Comparison of ENCODE assay signal across 21 cellular contexts in genomic region chr2:105861198-105861597, GRCh38.
DNase-seq lines count a peak whose midpoint lies in the region; ATAC-seq lines count a peak whose summit lies in the region.
"Had no signal": no experiment of that assay in that cellular context is flagged by ENCODE, and none has a peak within 500 bp of the region (broad histone marks: within the 10 kb centered on the region; RNA-seq: fewer than 3 reads in every experiment).

No MANE protein-coding gene starts in this region.

- DNase-seq in activated T-cell treated with anti-CD3 and anti-CD28 coated beads, Interleukin-2, amount 50 U/mL, for 48 hours = peak; percentile 13 to 16
- DNase-seq in activated T-cell treated with anti-CD3 and anti-CD28 coated beads for 4 hours (no peak), NCI-H2171 treated with DMSO at 0.1 percent for 48 hours (lab: John Stamatoyannopoulos, UW) (no peak), GM19238 (ENCODE audit: insufficient read length, low spot score) (no peak)
- DNase-seq in T-helper 2 cell treated with Interferon-gamma antibody and Interleukin-4, amounts not matched to agents 5 μg/mL and 100 μg/mL, for 36 hours (ENCODE audit: low spot score) = no peak
- DNase-seq in central memory CD8-positive, alpha-beta T cell (ENCODE audit: low spot score in 2 of 2) = peak in 1 of 2 donors; percentile 27
- DNase-seq in stimulated activated naive CD8-positive, alpha-beta T cell treated with anti-CD3 and anti-CD28 coated beads, Interleukin-15, amount 100 ng/mL, for 72 hours = no peak
- DNase-seq: activated CD4-positive, CD25-positive, alpha-beta regulatory T cell treated with anti-CD3 and anti-CD28 coated beads, Interleukin-2, amount 50 U/mL, for 72 hours; activated CD8-positive, alpha-beta memory T cell treated with anti-CD3 and anti-CD28 coated beads, Interleukin-2, amount 50 U/mL, for 48 hours; activated naive CD4-positive, alpha-beta T cell treated with anti-CD3 and anti-CD28 coated beads for 36 hours; dorsolateral prefrontal cortex; H9; Kasumi-1; NCI-H524 treated with DMSO at 0.1 percent for 48 hours; Peyer's patch; SIG-M5; stimulated activated CD4-positive, alpha-beta T cell treated with anti-CD3 and anti-CD28 coated beads, Interleukin-15, amount 100 ng/mL, for 24 hours; SW 1271; upper lobe of right lung had no signal

- no peaks in the 10 kb centered on the region for H3K27me3 Mint-ChIP-seq in T-helper 2 cell treated with Interferon-gamma antibody and Interleukin-4, amounts not matched to agents 5 μg/mL and 100 μg/mL, for 36 hours (ENCODE audit: low read depth)
- H3K27me3 Mint-ChIP-seq in central memory CD8-positive, alpha-beta T cell = no peaks in the 10 kb centered on the region
- no peaks in the 10 kb centered on the region for H3K27me3 Mint-ChIP-seq in stimulated activated naive CD8-positive, alpha-beta T cell treated with anti-CD3 and anti-CD28 coated beads, Interleukin-15, amount 100 ng/mL, for 72 hours
- H3K27me3 Mint-ChIP-seq: progenitor cell of endocrine pancreas had no signal

- H3K4me1 Mint-ChIP-seq in T-helper 2 cell treated with Interferon-gamma antibody and Interleukin-4, amounts not matched to agents 5 μg/mL and 100 μg/mL, for 36 hours (ENCODE audit: low read depth) = peaks cover 65% of the 10 kb centered on the region
- H3K4me1 Mint-ChIP-seq in central memory CD8-positive, alpha-beta T cell = peaks cover 89% of the 10 kb centered on the region
- peaks cover 100% of the 10 kb centered on the region for H3K4me1 Mint-ChIP-seq in stimulated activated naive CD8-positive, alpha-beta T cell treated with anti-CD3 and anti-CD28 coated beads, Interleukin-15, amount 100 ng/mL, for 72 hours

- no peaks in the 10 kb centered on the region for H3K9me3 Mint-ChIP-seq in T-helper 2 cell treated with Interferon-gamma antibody and Interleukin-4, amounts not matched to agents 5 μg/mL and 100 μg/mL, for 36 hours
- no peaks in the 10 kb centered on the region for H3K9me3 Mint-ChIP-seq in central memory CD8-positive, alpha-beta T cell
- no peaks in the 10 kb centered on the region for H3K9me3 Mint-ChIP-seq in stimulated activated naive CD8-positive, alpha-beta T cell treated with anti-CD3 and anti-CD28 coated beads, Interleukin-15, amount 100 ng/mL, for 72 hours
- H3K9me3 Mint-ChIP-seq: activated naive CD4-positive, alpha-beta T cell treated with anti-CD3 and anti-CD28 coated beads for 36 hours; H9 had no signal

- peak overlapping the region; percentile 37 for H3K4me3 Mint-ChIP-seq in T-helper 2 cell treated with Interferon-gamma antibody and Interleukin-4, amounts not matched to agents 5 μg/mL and 100 μg/mL, for 36 hours
- H3K4me3 Mint-ChIP-seq in central memory CD8-positive, alpha-beta T cell = peak overlapping the region; percentile 69
- H3K4me3 Mint-ChIP-seq in stimulated activated naive CD8-positive, alpha-beta T cell treated with anti-CD3 and anti-CD28 coated beads, Interleukin-15, amount 100 ng/mL, for 72 hours = peak overlapping the region; percentile 10 to 53
- H3K4me3 Mint-ChIP-seq: activated naive CD4-positive, alpha-beta T cell treated with anti-CD3 and anti-CD28 coated beads for 36 hours; H9 had no signal

- ATAC-seq in central memory CD8-positive, alpha-beta T cell (replicated peaks; ENCODE audit: extremely low read depth, poor library complexity, severe bottlenecking) = no peak
- ATAC-seq in stimulated activated naive CD8-positive, alpha-beta T cell treated with anti-CD3 and anti-CD28 coated beads, Interleukin-15, amount 100 ng/mL, for 72 hours = no peak
- ATAC-seq in HG03565 (IDR thresholded peaks at IDR 0.05; ENCODE audit: unreplicated experiment) = no peak
- ATAC-seq: upper lobe of right lung had no signal

- H3K27ac Mint-ChIP-seq in T-helper 2 cell treated with Interferon-gamma antibody and Interleukin-4, amounts not matched to agents 5 μg/mL and 100 μg/mL, for 36 hours = peak overlapping the region; percentile 39
- peak overlapping the region; percentile 96 for H3K27ac Mint-ChIP-seq in central memory CD8-positive, alpha-beta T cell (ENCODE audit: low read depth)
- H3K27ac Mint-ChIP-seq in stimulated activated naive CD8-positive, alpha-beta T cell treated with anti-CD3 and anti-CD28 coated beads, Interleukin-15, amount 100 ng/mL, for 72 hours = no peak overlapping the region

- peaks cover 25% of the 10 kb centered on the region for H3K36me3 Mint-ChIP-seq in T-helper 2 cell treated with Interferon-gamma antibody and Interleukin-4, amounts not matched to agents 5 μg/mL and 100 μg/mL, for 36 hours (ENCODE audit: low read depth)
- H3K36me3 Mint-ChIP-seq in central memory CD8-positive, alpha-beta T cell (ENCODE audit: insufficient read depth) = peaks cover 23% of the 10 kb centered on the region

Comparison
In these comparisons a context has a peak if more than half of its experiments do, and no peak if none do; other contexts are left out.
1. DNase-seq: peak in activated T-cell treated with anti-CD3 and anti-CD28 coated beads, Interleukin-2, amount 50 U/mL, for 48 hours (2 of 2); none in activated T-cell treated with anti-CD3 and anti-CD28 coated beads for 4 hours (single experiment), T-helper 2 cell treated with Interferon-gamma antibody and Interleukin-4, amounts not matched to agents 5 μg/mL and 100 μg/mL, for 36 hours (single experiment), stimulated activated naive CD8-positive, alpha-beta T cell treated with anti-CD3 and anti-CD28 coated beads, Interleukin-15, amount 100 ng/mL, for 72 hours (0 of 2), NCI-H2171 treated with DMSO at 0.1 percent for 48 hours (single experiment) and GM19238 (single experiment).
2. H3K27ac Mint-ChIP-seq: peak in T-helper 2 cell treated with Interferon-gamma antibody and Interleukin-4, amounts not matched to agents 5 μg/mL and 100 μg/mL, for 36 hours (single experiment) and central memory CD8-positive, alpha-beta T cell (single experiment); none in stimulated activated naive CD8-positive, alpha-beta T cell treated with anti-CD3 and anti-CD28 coated beads, Interleukin-15, amount 100 ng/mL, for 72 hours (0 of 2).
3. Peak in every context shown above with its lines, with median percentiles within 50 percentile points of each other: H3K4me3 Mint-ChIP-seq.